ENCODE assay signal across 24 cellular contexts in genomic region chr21:26120833-26121232, GRCh38. TPM values are rescaled to one million over a fixed set of nuclear protein-coding genes. Genes with fewer than 3 reads are reported as not detected.
DNase-seq lines count a peak whose midpoint lies in the region; ATAC-seq and TF ChIP-seq lines count a peak whose summit lies in the region.
"Had no signal": no experiment of that assay in that cellular context is flagged by ENCODE, and none has a peak within 500 bp of the region (broad histone marks: within the 10 kb centered on the region; RNA-seq: fewer than 3 reads in every experiment).

No MANE protein-coding gene starts in this region.

- no peak for DNase-seq in IMR-90
- DNase-seq in fibroblast of peridontal ligament (ENCODE audit: extremely low read depth) = peak; percentile 42
- DNase-seq in smooth muscle cell (lab: John Stamatoyannopoulos, UW; ENCODE audit: unreplicated experiment) = no peak
- DNase-seq in superior temporal gyrus (ENCODE audit: extremely low spot score) = no peak
- no peak for DNase-seq in activated CD4-positive, alpha-beta memory T cell treated with anti-CD3 and anti-CD28 coated beads for 36 hours
- DNase-seq in psoas muscle = no peak
- DNase-seq: activated CD4-positive, alpha-beta T cell treated with anti-CD3 and anti-CD28 coated beads, Interleukin-2, amount 50 U/mL, for 48 hours; activated gamma-delta T cell treated with Interleukin-2 at 50 U/mL for 16 hours; activated T-cell treated with anti-CD3 and anti-CD28 coated beads for 4 hours; amniotic stem cell; CD4-positive, alpha-beta T cell; dermis blood vessel endothelial cell; naive thymus-derived CD4-positive, alpha-beta T cell; NCI-H146; NCI-H2227 treated with DMSO at 0.1 percent for 48 hours; NCI-H748 treated with DMSO at 0.1 percent for 48 hours; ovary; right lobe of liver; stimulated activated CD8-positive, alpha-beta memory T cell treated with anti-CD3 and anti-CD28 coated beads, Interleukin-4, amount 100 ng/mL, for 48 hours; T-helper 9 cell; uterus had no signal

- H3K27ac Mint-ChIP-seq in brain = peak overlapping the region in 4 of 5 experiments; percentile 42 to 75 (median 63)
- H3K27ac Mint-ChIP-seq in activated CD4-positive, alpha-beta memory T cell treated with anti-CD3 and anti-CD28 coated beads for 36 hours = no peak overlapping the region
- H3K27ac Mint-ChIP-seq: CD4-positive, alpha-beta T cell; naive thymus-derived CD4-positive, alpha-beta T cell had no signal

- H3K27me3 Mint-ChIP-seq in brain = no peaks in the 10 kb centered on the region
- no peaks in the 10 kb centered on the region for H3K27me3 Mint-ChIP-seq in activated CD4-positive, alpha-beta memory T cell treated with anti-CD3 and anti-CD28 coated beads for 36 hours
- H3K27me3 Mint-ChIP-seq: CD4-positive, alpha-beta T cell; naive thymus-derived CD4-positive, alpha-beta T cell had no signal

- no peak overlapping the region for H2BK20ac ChIP-seq in IMR-90 (ENCODE audit: low read depth, low read length)

- intact Hi-C loops in IMR-90 (cut with micrococcal nuclease) (no loop called here), psoas muscle (cut with DNase I) (no loop called here)
- intact Hi-C loops in activated CD4-positive, alpha-beta memory T cell treated with anti-CD3 and anti-CD28 coated beads for 36 hours (cut with micrococcal nuclease) = no loop called here

- POLR2A ChIA-PET in IMR-90 (lab: Charles Lee; ENCODE audit: unreplicated experiment) = no interaction called here
- POLR2A ChIA-PET in activated CD4-positive, alpha-beta memory T cell treated with anti-CD3 and anti-CD28 coated beads for 36 hours (lab: Charles Lee) = no interaction called here

- H2AFZ ChIP-seq in IMR-90 (replicated peaks; ENCODE audit: low read length, poor library complexity) = no peak overlapping the region
- H2AFZ ChIP-seq in smooth muscle cell (ENCODE audit: low read depth) = no peak overlapping the region

- H3K18ac ChIP-seq in IMR-90 (ENCODE audit: low read depth, low read length) = no peak overlapping the region

- no peak overlapping the region for H2AK5ac ChIP-seq in IMR-90 (ENCODE audit: low read depth, low read length)

- in situ Hi-C loops in IMR-90 (cut with MboI; ENCODE audit: low sequenced_read_pairs) = no loop called here

- H4K20me1 ChIP-seq in IMR-90 (ENCODE audit: insufficient read depth, low read length) (peaks cover 34% of the 10 kb centered on the region), smooth muscle cell (ENCODE audit: low read depth) (peaks cover 95% of the 10 kb centered on the region)

- no TSS peak for BruUV-seq in IMR-90 (replicated peaks; lab: Mats Ljungman, UMichigan)

- CTCF ChIA-PET in IMR-90 (lab: Yijun Ruan, JAX) = no interaction called here
- CTCF ChIA-PET in activated CD4-positive, alpha-beta memory T cell treated with anti-CD3 and anti-CD28 coated beads for 36 hours (lab: Charles Lee) = no interaction called here

- H3K4me3 ChIP-seq in IMR-90 (ENCODE audit: insufficient read depth, low read depth, low read length) = no peak overlapping the region
- no peak overlapping the region for H3K4me3 ChIP-seq in smooth muscle cell
- H3K4me3 ChIP-seq in psoas muscle = no peak overlapping the region
- H3K4me3 ChIP-seq: ovary, right lobe of liver, uterus had no signal

- peak overlapping the region in 1 of 5 experiments; percentile 46 for H3K4me3 Mint-ChIP-seq in brain
- H3K4me3 Mint-ChIP-seq in activated CD4-positive, alpha-beta memory T cell treated with anti-CD3 and anti-CD28 coated beads for 36 hours = no peak overlapping the region
- H3K4me3 Mint-ChIP-seq: CD4-positive, alpha-beta T cell; naive thymus-derived CD4-positive, alpha-beta T cell had no signal

- H3K79me1 ChIP-seq in IMR-90 (ENCODE audit: low read depth in 1 of 2, low read length in 2 of 2) = peaks cover 27 to 84% of the 10 kb centered on the region in 2 experiments

- no peak overlapping the region for H3K14ac ChIP-seq in IMR-90 (replicated peaks; ENCODE audit: low read depth, low read length)

- no peak for TF ChIP-seq POLR2A in IMR-90 (IDR thresholded peaks at IDR 0.05; ENCODE audit: low read depth, low read length)

- H3K27me3 ChIP-seq in IMR-90 (ENCODE audit: control insufficient read depth, insufficient read depth, low read length) (no peaks in the 10 kb centered on the region), smooth muscle cell (ENCODE audit: low read depth) (no peaks in the 10 kb centered on the region), psoas muscle (ENCODE audit: insufficient read depth in 3 of 3, low read length in 2 of 3) (no peaks in the 10 kb centered on the region)
- H3K27me3 ChIP-seq: ovary, right lobe of liver, uterus had no signal

- dilution Hi-C loops in IMR-90 (cut with HindIII; ENCODE audit: low sequenced_read_pairs, unreplicated experiment) = no loop called here

- H3K27ac ChIP-seq in IMR-90 (ENCODE audit: insufficient read depth, low read length) (no peak overlapping the region), smooth muscle cell (ENCODE audit: low read depth) (peak overlapping the region; percentile 14), psoas muscle (no peak overlapping the region)
- H3K27ac ChIP-seq: KMS-11, ovary, right lobe of liver, uterus had no signal

- TF ChIP-seq CTCF in IMR-90 (conservative IDR thresholded peaks at IDR 0.05; ENCODE audit: low read depth, low read length) (no peak), brain (conservative IDR thresholded peaks at IDR 0.05) (no peak), smooth muscle cell (IDR thresholded peaks at IDR 0.05; ENCODE audit: borderline replicate concordance, insufficient read depth, poor library complexity, severe bottlenecking) (no peak), psoas muscle (IDR thresholded peaks at IDR 0.05) (no peak)

- H3K4ac ChIP-seq in IMR-90 (ENCODE audit: low read depth, low read length) = no peak overlapping the region

- peaks cover 17% of the 10 kb centered on the region for H3K4me1 ChIP-seq in IMR-90 (ENCODE audit: control insufficient read depth, insufficient read depth, low read length)
- peaks cover 45% of the 10 kb centered on the region for H3K4me1 ChIP-seq in smooth muscle cell (ENCODE audit: low read depth)
- H3K4me1 ChIP-seq in psoas muscle = peaks cover 19% of the 10 kb centered on the region

- no peak overlapping the region for H4K5ac ChIP-seq in IMR-90 (ENCODE audit: low read depth, low read length)

- no peak overlapping the region for H3K23ac ChIP-seq in IMR-90 (ENCODE audit: low read depth, low read length)

- H4K91ac ChIP-seq in IMR-90 (ENCODE audit: insufficient read depth, low read depth, low read length) = no peak overlapping the region

- H3K9me3 ChIP-seq in IMR-90 (ENCODE audit: control insufficient read depth, insufficient read depth, low read length) (no peaks in the 10 kb centered on the region), smooth muscle cell (replicated peaks; ENCODE audit: low read depth) (no peaks in the 10 kb centered on the region), psoas muscle (no peaks in the 10 kb centered on the region)
- H3K9me3 ChIP-seq: ovary, right lobe of liver, uterus had no signal

- peaks cover 16% of the 10 kb centered on the region for H3K9me1 ChIP-seq in IMR-90 (ENCODE audit: insufficient read depth, low read length)

- peaks cover 11% of the 10 kb centered on the region for H3K36me3 Mint-ChIP-seq in brain
- no peaks in the 10 kb centered on the region for H3K36me3 Mint-ChIP-seq in activated CD4-positive, alpha-beta memory T cell treated with anti-CD3 and anti-CD28 coated beads for 36 hours

- H3K4me1 Mint-ChIP-seq in brain = peaks cover 91% of the 10 kb centered on the region
- H3K4me1 Mint-ChIP-seq in activated CD4-positive, alpha-beta memory T cell treated with anti-CD3 and anti-CD28 coated beads for 36 hours (ENCODE audit: low read depth) = peaks cover 7% of the 10 kb centered on the region

- H2AK9ac ChIP-seq in IMR-90 (replicated peaks; ENCODE audit: low read depth, low read length, poor library complexity) = no peak overlapping the region

- WGBS in IMR-90 (ENCODE audit: extremely low coverage in 2 of 2, insufficient read length in 1 of 2), 2 experiments = no CpG with 5 or more reads among the region's 4 CpGs
- WGBS in smooth muscle cell (ENCODE audit: low lambda C conversion rate) = 66% methylated on average over 4 of the region's 4 CpGs
- WGBS in psoas muscle, 3 donors = 95 to 97% (median 96%) methylated on average over 4 of the region's 4 CpGs

- no peak for TF ChIP-seq RAD21 in IMR-90 (IDR thresholded peaks at IDR 0.05; ENCODE audit: low read length)

- no peak overlapping the region for H2BK5ac ChIP-seq in IMR-90 (ENCODE audit: low read depth, low read length, poor library complexity, severe bottlenecking)

- H3K79me2 ChIP-seq in smooth muscle cell (ENCODE audit: low read depth) = peaks cover 88% of the 10 kb centered on the region

- H3K4me2 ChIP-seq in IMR-90 (ENCODE audit: low read depth, low read length) (no peak overlapping the region), smooth muscle cell (no peak overlapping the region)
- H3K4me2 ChIP-seq: KMS-11 had no signal

- H3K36me3 ChIP-seq in IMR-90 (ENCODE audit: control insufficient read depth, insufficient read depth, low read length) (no peaks in the 10 kb centered on the region), smooth muscle cell (ENCODE audit: low read depth) (no peaks in the 10 kb centered on the region), psoas muscle (ENCODE audit: insufficient read depth in 1 of 2, low read depth in 1 of 2) (no peaks in the 10 kb centered on the region)
- H3K36me3 ChIP-seq: ovary, right lobe of liver, uterus had no signal

- H3F3A ChIP-seq in smooth muscle cell (ENCODE audit: low read depth) = peaks cover 19% of the 10 kb centered on the region

- H3K9ac ChIP-seq in IMR-90 (ENCODE audit: low read depth, low read length) = no peak overlapping the region
- no peak overlapping the region for H3K9ac ChIP-seq in smooth muscle cell (ENCODE audit: low read depth)
- H3K9ac ChIP-seq: KMS-11 had no signal

- H4K8ac ChIP-seq in IMR-90 (ENCODE audit: low read depth in 2 of 2, low read length in 2 of 2) = no peak overlapping the region

- no peak for ATAC-seq in IMR-90 (ENCODE audit: low read depth)
- no peak for ATAC-seq in psoas muscle
- ATAC-seq: HCT116; naive thymus-derived CD4-positive, alpha-beta T cell; right lobe of liver had no signal

- peaks cover 0 to 4% (median 0%) of the 10 kb centered on the region in 5 experiments for H3K9me3 Mint-ChIP-seq in brain
- no peaks in the 10 kb centered on the region for H3K9me3 Mint-ChIP-seq in activated CD4-positive, alpha-beta memory T cell treated with anti-CD3 and anti-CD28 coated beads for 36 hours
- H3K9me3 Mint-ChIP-seq: CD4-positive, alpha-beta T cell; naive thymus-derived CD4-positive, alpha-beta T cell had no signal

- no peak overlapping the region for H3K56ac ChIP-seq in IMR-90 (ENCODE audit: extremely low read depth, insufficient read depth, low read length)

- H2BK120ac ChIP-seq in IMR-90 (ENCODE audit: low read depth, low read length) = no peak overlapping the region

- H2BK15ac ChIP-seq in IMR-90 (ENCODE audit: low read depth, low read length) = no peak overlapping the region

RNA-seq across cellular contexts. Expression of gene APP, which starts 49.7 kb away (rescaled TPM):
- total RNA-seq in IMR-90 (2012; rRNA removed) (191 and 196 TPM in 2 replicates), smooth muscle cell (431 and 459 TPM in 2 replicates), psoas muscle (100 to 1,000 TPM in 1 of 4 donors, 10 to 100 TPM in 3; 56.6 to 118 (median 77.7) TPM)
- polyA plus RNA-seq in IMR-90 (2012; rRNA removed) (503 and 530 TPM in 2 replicates), brain (ENCODE audit: insufficient read depth, low read depth, low replicate concordance) (1,114 TPM), smooth muscle cell (61.6 and 65.3 TPM in 2 replicates), psoas muscle (10 to 100 TPM; 37.7 to 47.8 (median 46.5) TPM)
- 488 and 558 TPM in 2 replicates for polyA plus RNA-seq in IMR-90 (2012; cell fraction: cytosol; rRNA removed)
- 167 and 391 TPM in 2 replicates for polyA plus RNA-seq in IMR-90 (2012; cell fraction: nucleus; rRNA removed; ENCODE audit: low replicate concordance)
- total RNA-seq in activated CD4-positive, alpha-beta memory T cell treated with anti-CD3 and anti-CD28 coated beads for 36 hours = 10 to 100 TPM; 46.3 to 47.1 TPM
